13 cellular contexts compared by ENCODE assay signal in genomic region chr6:157607317-157608109, GRCh38.
A peak's percentile ranks its signal among the peaks of the same experiment; 100 is the strongest.
DNase-seq lines count a peak whose midpoint lies in the region; ATAC-seq, FAIRE-seq and TF ChIP-seq lines count a peak whose summit lies in the region.
"Had no signal": no experiment of that assay in that cellular context is flagged by ENCODE, and none has a peak within 500 bp of the region (broad histone marks: within the 10 kb centered on the region; RNA-seq: fewer than 3 reads in every experiment).

No MANE protein-coding gene starts in this region.

- no TSS peak for BruUV-seq in GM12878 (replicated peaks; lab: Mats Ljungman, UMichigan)

- H3K36me3 ChIP-seq in GM12878 (ENCODE audit: control insufficient read depth in 2 of 2, insufficient read depth in 2 of 2, low read length in 1 of 2) = no peaks in the 10 kb centered on the region
- H3K36me3 ChIP-seq: suprapubic skin had no signal

- no peak overlapping the region for H3K27ac ChIP-seq in GM12878 (ENCODE audit: control insufficient read depth, insufficient read depth)
- H3K27ac ChIP-seq: parathyroid adenoma, suprapubic skin had no signal

- no peaks in the 10 kb centered on the region for H3K79me2 ChIP-seq in GM12878 (ENCODE audit: control insufficient read depth, insufficient read depth, low read length)

- TF ChIP-seq POLR2A in GM12878 (IDR thresholded peaks at IDR 0.05; ENCODE audit: low read depth, low read length) = no peak

- no peak overlapping the region for H3K4me2 ChIP-seq in GM12878 (ENCODE audit: control insufficient read depth, insufficient read depth)

- SMC1A ChIA-PET in GM12878 (lab: Charles Lee; ENCODE audit: uncharacterized antibody, unreplicated experiment) = interaction anchor here (1.0 kb wide), 1 partner anchor 10 kb away, joined by 3 read pairs; no protein-coding TSS in a partner anchor

- RAD21 ChIA-PET in GM12878 (lab: Charles Lee; ENCODE audit: unreplicated experiment) = interaction anchor here (1.0 kb wide), 1 partner anchor 59 kb away, joined by 3 read pairs; no protein-coding TSS in a partner anchor

- TF ChIP-seq EP300 in GM12878 (IDR thresholded peaks at IDR 0.05; ENCODE audit: borderline replicate concordance in 1 of 2, control insufficient read depth in 1 of 2, low read depth in 2 of 2, low read length in 2 of 2) = no peak

- POLR2A ChIA-PET in GM12878 (lab: Charles Lee) = no interaction called here

- H3K27me3 ChIP-seq in GM12878 (replicated peaks in 1 of 2; ENCODE audit: control insufficient read depth in 2 of 2, insufficient read depth in 2 of 2, low read length in 1 of 2) = no peaks in the 10 kb centered on the region; a peak in 1 of 4 replicates
- H3K27me3 ChIP-seq: suprapubic skin had no signal

- ATAC-seq in HG03280 (IDR thresholded peaks at IDR 0.05; ENCODE audit: unreplicated experiment) = peak; percentile 51
- peak; percentile 60 for ATAC-seq in GM12878
- no peak for ATAC-seq in HG03460 (IDR thresholded peaks at IDR 0.05; ENCODE audit: unreplicated experiment)
- no peak for ATAC-seq in stimulated activated naive CD8-positive, alpha-beta T cell treated with anti-CD3 and anti-CD28 coated beads, Interleukin-15, amount 100 ng/mL, for 72 hours

- DNase-seq in activated effector memory CD4-positive, alpha-beta T cell treated with anti-CD3 and anti-CD28 coated beads, Interleukin-2, amount 50 U/mL, for 16 hours = peak; percentile 5
- no peak for DNase-seq in activated effector memory CD4-positive, alpha-beta T cell treated with Interleukin-2 at 50 U/mL for 16 hours
- DNase-seq in GM12878 (ENCODE audit: low read depth, low spot score) (no peak), NK-92 (lab: John Stamatoyannopoulos, UW; ENCODE audit: unreplicated experiment) (no peak)
- DNase-seq in stimulated activated naive CD4-positive, alpha-beta T cell treated with Interleukin-2 at 50 U/mL for 16 hours (lab: John Stamatoyannopoulos, UW) = no peak
- DNase-seq in stimulated activated naive CD8-positive, alpha-beta T cell treated with anti-CD3 and anti-CD28 coated beads, Interleukin-15, amount 100 ng/mL, for 72 hours = no peak
- DNase-seq: activated T-cell treated with anti-CD3 and anti-CD28 coated beads, Interleukin-2, amount 50 U/mL, for 48 hours; EL; stimulated activated CD4-positive, alpha-beta T cell treated with anti-CD3 and anti-CD28 coated beads, Interleukin-2, amount 100 ng/mL, for 48 hours had no signal

- intact Hi-C loops in GM12878 (cut with micrococcal nuclease; ENCODE audit: unreplicated experiment) = no loop called here

- TF ChIP-seq CTCF in GM12878 (IDR thresholded peaks at IDR 0.05 in 2 of 3, conservative IDR thresholded peaks at IDR 0.05 in 1 of 3; ENCODE audit: control insufficient read depth in 2 of 3, extremely low read depth in 1 of 3, insufficient read depth in 1 of 3, low read depth in 3 of 3, low read length in 3 of 3) = no peak

- peaks cover 6% of the 10 kb centered on the region for H3K4me1 Mint-ChIP-seq in stimulated activated naive CD8-positive, alpha-beta T cell treated with anti-CD3 and anti-CD28 coated beads, Interleukin-15, amount 100 ng/mL, for 72 hours

- H3K27me3 Mint-ChIP-seq in stimulated activated naive CD8-positive, alpha-beta T cell treated with anti-CD3 and anti-CD28 coated beads, Interleukin-15, amount 100 ng/mL, for 72 hours = peaks cover 7% of the 10 kb centered on the region

- no peak overlapping the region for H2AFZ ChIP-seq in GM12878 (ENCODE audit: control insufficient read depth, low read depth, low read length)
- H2AFZ ChIP-seq: parathyroid adenoma had no signal

- no peak for TF ChIP-seq RAD21 in GM12878 (IDR thresholded peaks at IDR 0.05; ENCODE audit: insufficient read depth, low read depth, low read length)

- WGBS in GM12878 (ENCODE audit: insufficient coverage, insufficient replicate concordance, low lambda C conversion rate, missing lambda C conversion rate) = 52% methylated on average over 12 of the region's 12 CpGs

- in situ Hi-C loops in GM12878 (cut with MboI) = loop anchor here (10.0 kb wide), 1 partner anchor 293 kb away; no protein-coding TSS in a partner anchor

- H3K9me3 Mint-ChIP-seq in stimulated activated naive CD8-positive, alpha-beta T cell treated with anti-CD3 and anti-CD28 coated beads, Interleukin-15, amount 100 ng/mL, for 72 hours = no peaks in the 10 kb centered on the region

- H3K4me3 Mint-ChIP-seq in stimulated activated naive CD8-positive, alpha-beta T cell treated with anti-CD3 and anti-CD28 coated beads, Interleukin-15, amount 100 ng/mL, for 72 hours = no peak overlapping the region

- H3K9ac ChIP-seq in GM12878 (ENCODE audit: control insufficient read depth, insufficient read depth, low read length) = no peak overlapping the region
- H3K9ac ChIP-seq: parathyroid adenoma had no signal

- CTCF ChIA-PET in GM12878 (lab: Yijun Ruan, JAX) = no interaction called here

- H4K20me1 ChIP-seq in GM12878 (ENCODE audit: control insufficient read depth, insufficient read depth) = no peaks in the 10 kb centered on the region

- H3K27ac Mint-ChIP-seq in stimulated activated naive CD8-positive, alpha-beta T cell treated with anti-CD3 and anti-CD28 coated beads, Interleukin-15, amount 100 ng/mL, for 72 hours = no peak overlapping the region

- no peak for FAIRE-seq in GM12878 (lab: Jason Lieb, UNC)

- H3K9me3 ChIP-seq in GM12878 (replicated peaks; ENCODE audit: control insufficient read depth, insufficient read depth, low read length) = no peaks in the 10 kb centered on the region
- H3K9me3 ChIP-seq: suprapubic skin had no signal

- H3K4me1 ChIP-seq in GM12878 (ENCODE audit: control insufficient read depth, insufficient read depth, low read length) = no peaks in the 10 kb centered on the region; the same call in 1 of the 2 replicates
- H3K4me1 ChIP-seq: suprapubic skin had no signal

- H3K4me3 ChIP-seq in GM12878 = no peak overlapping the region
- H3K4me3 ChIP-seq: suprapubic skin had no signal

TF ChIP-seq in GM12878, 131 proteins besides CTCF, POLR2A, EP300 and RAD21:
- peak; percentile 68 for TF ChIP-seq SPI1 (IDR thresholded peaks at IDR 0.05; ENCODE audit: borderline replicate concordance, insufficient read depth, low read depth, low read length)
- TF ChIP-seq CHD2 (IDR thresholded peaks at IDR 0.05; ENCODE audit: borderline replicate concordance, low read depth, low read length) = no peak
- TF ChIP-seq, protein P1, sequence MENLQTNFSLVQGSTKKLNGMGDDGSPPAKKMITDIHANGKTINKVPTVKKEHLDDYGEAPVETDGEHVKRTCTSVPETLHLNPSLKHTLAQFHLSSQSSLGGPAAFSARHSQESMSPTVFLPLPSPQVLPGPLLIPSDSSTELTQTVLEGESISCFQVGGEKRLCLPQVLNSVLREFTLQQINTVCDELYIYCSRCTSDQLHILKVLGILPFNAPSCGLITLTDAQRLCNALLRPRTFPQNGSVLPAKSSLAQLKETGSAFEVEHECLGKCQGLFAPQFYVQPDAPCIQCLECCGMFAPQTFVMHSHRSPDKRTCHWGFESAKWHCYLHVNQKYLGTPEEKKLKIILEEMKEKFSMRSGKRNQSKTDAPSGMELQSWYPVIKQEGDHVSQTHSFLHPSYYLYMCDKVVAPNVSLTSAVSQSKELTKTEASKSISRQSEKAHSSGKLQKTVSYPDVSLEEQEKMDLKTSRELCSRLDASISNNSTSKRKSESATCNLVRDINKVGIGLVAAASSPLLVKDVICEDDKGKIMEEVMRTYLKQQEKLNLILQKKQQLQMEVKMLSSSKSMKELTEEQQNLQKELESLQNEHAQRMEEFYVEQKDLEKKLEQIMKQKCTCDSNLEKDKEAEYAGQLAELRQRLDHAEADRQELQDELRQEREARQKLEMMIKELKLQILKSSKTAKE (IDR thresholded peaks at IDR 0.05; ENCODE audit: low read depth, poor library complexity, severe bottlenecking) = no peak
- TF ChIP-seq, protein P2, sequence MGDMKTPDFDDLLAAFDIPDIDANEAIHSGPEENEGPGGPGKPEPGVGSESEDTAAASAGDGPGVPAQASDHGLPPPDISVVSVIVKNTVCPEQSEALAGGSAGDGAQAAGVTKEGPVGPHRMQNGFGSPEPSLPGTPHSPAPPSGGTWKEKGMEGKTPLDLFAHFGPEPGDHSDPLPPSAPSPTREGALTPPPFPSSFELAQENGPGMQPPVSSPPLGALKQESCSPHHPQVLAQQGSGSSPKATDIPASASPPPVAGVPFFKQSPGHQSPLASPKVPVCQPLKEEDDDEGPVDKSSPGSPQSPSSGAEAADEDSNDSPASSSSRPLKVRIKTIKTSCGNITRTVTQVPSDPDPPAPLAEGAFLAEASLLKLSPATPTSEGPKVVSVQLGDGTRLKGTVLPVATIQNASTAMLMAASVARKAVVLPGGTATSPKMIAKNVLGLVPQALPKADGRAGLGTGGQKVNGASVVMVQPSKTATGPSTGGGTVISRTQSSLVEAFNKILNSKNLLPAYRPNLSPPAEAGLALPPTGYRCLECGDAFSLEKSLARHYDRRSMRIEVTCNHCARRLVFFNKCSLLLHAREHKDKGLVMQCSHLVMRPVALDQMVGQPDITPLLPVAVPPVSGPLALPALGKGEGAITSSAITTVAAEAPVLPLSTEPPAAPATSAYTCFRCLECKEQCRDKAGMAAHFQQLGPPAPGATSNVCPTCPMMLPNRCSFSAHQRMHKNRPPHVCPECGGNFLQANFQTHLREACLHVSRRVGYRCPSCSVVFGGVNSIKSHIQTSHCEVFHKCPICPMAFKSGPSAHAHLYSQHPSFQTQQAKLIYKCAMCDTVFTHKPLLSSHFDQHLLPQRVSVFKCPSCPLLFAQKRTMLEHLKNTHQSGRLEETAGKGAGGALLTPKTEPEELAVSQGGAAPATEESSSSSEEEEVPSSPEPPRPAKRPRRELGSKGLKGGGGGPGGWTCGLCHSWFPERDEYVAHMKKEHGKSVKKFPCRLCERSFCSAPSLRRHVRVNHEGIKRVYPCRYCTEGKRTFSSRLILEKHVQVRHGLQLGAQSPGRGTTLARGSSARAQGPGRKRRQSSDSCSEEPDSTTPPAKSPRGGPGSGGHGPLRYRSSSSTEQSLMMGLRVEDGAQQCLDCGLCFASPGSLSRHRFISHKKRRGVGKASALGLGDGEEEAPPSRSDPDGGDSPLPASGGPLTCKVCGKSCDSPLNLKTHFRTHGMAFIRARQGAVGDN (IDR thresholded peaks at IDR 0.05) = no peak
- no peak for TF ChIP-seq DPF2 (IDR thresholded peaks at IDR 0.05)

Comparison
In these comparisons a context has a peak if more than half of its experiments do, and no peak if none do; other contexts are left out.
1. ATAC-seq: peak in HG03280 (single experiment) and GM12878 (single experiment); none in HG03460 (single experiment) and stimulated activated naive CD8-positive, alpha-beta T cell treated with anti-CD3 and anti-CD28 coated beads, Interleukin-15, amount 100 ng/mL, for 72 hours (single experiment).